Comparison of ENCODE assay signal across 9 cellular contexts in genomic region chr13:114047358-114047881, GRCh38.
A peak's percentile ranks its signal among the peaks of the same experiment; 100 is the strongest.
DNase-seq lines count a peak whose midpoint lies in the region; ATAC-seq lines count a peak whose summit lies in the region.
"Had no signal": no experiment of that assay in that cellular context is flagged by ENCODE, and none has a peak within 500 bp of the region (broad histone marks: within the 10 kb centered on the region; RNA-seq: fewer than 3 reads in every experiment).

No MANE protein-coding gene starts in this region.

- no peak overlapping the region for H3K27ac ChIP-seq in caudate nucleus (ENCODE audit: low read depth, low read length)

- ATAC-seq in GM18502 (IDR thresholded peaks at IDR 0.05; ENCODE audit: poor library complexity, unreplicated experiment) (peak; percentile 73), GM21786 (IDR thresholded peaks at IDR 0.05; ENCODE audit: unreplicated experiment) (peak; percentile 85)
- no peak for ATAC-seq in natural killer cell treated with Interleukin-12 subunit alpha and Interleukin-12 subunit beta and Interleukin-15 and Interleukin-18, amount 100 ng/mL, for 72 hours

- DNase-seq in NCI-H748 treated with DMSO at 0.1 percent for 48 hours (lab: John Stamatoyannopoulos, UW) (peak; percentile 10), SHP77 treated with DMSO at 0.1 percent for 48 hours (lab: John Stamatoyannopoulos, UW) (no peak), caudate nucleus (lab: John Stamatoyannopoulos, UW) (no peak), DMS 273 (lab: John Stamatoyannopoulos, UW; ENCODE audit: unreplicated experiment) (no peak)
- no peak for DNase-seq in natural killer cell treated with Interleukin-12 subunit alpha and Interleukin-12 subunit beta and Interleukin-15 and Interleukin-18, amount 100 ng/mL, for 72 hours (ENCODE audit: low spot score)
- DNase-seq in stimulated activated naive CD4-positive, alpha-beta T cell treated with Interleukin-2 at 50 U/mL for 16 hours (lab: John Stamatoyannopoulos, UW): no peak
- DNase-seq: T-helper 2 cell had no signal

- H3K4me3 Mint-ChIP-seq in natural killer cell treated with Interleukin-12 subunit alpha and Interleukin-12 subunit beta and Interleukin-15 and Interleukin-18, amount 100 ng/mL, for 72 hours: peak overlapping the region; percentile 42

- H3K4me1 Mint-ChIP-seq in natural killer cell treated with Interleukin-12 subunit alpha and Interleukin-12 subunit beta and Interleukin-15 and Interleukin-18, amount 100 ng/mL, for 72 hours (ENCODE audit: low read depth in 2 of 2): peaks cover 49 to 62% of the 10 kb centered on the region in 2 donors

- peak overlapping the region; percentile 44 to 66 for H3K27ac Mint-ChIP-seq in natural killer cell treated with Interleukin-12 subunit alpha and Interleukin-12 subunit beta and Interleukin-15 and Interleukin-18, amount 100 ng/mL, for 72 hours

- H3K27me3 Mint-ChIP-seq in natural killer cell treated with Interleukin-12 subunit alpha and Interleukin-12 subunit beta and Interleukin-15 and Interleukin-18, amount 100 ng/mL, for 72 hours: no peaks in the 10 kb centered on the region

- H3K9me3 Mint-ChIP-seq in natural killer cell treated with Interleukin-12 subunit alpha and Interleukin-12 subunit beta and Interleukin-15 and Interleukin-18, amount 100 ng/mL, for 72 hours: no peaks in the 10 kb centered on the region

- no peaks in the 10 kb centered on the region for H3K36me3 Mint-ChIP-seq in natural killer cell treated with Interleukin-12 subunit alpha and Interleukin-12 subunit beta and Interleukin-15 and Interleukin-18, amount 100 ng/mL, for 72 hours

Comparison
In these comparisons a context has a peak if more than half of its experiments do, and no peak if none do; other contexts are left out.
1. ATAC-seq: peak in GM18502 (single experiment) and GM21786 (single experiment); none in natural killer cell treated with Interleukin-12 subunit alpha and Interleukin-12 subunit beta and Interleukin-15 and Interleukin-18, amount 100 ng/mL, for 72 hours (0 of 2).